8 cellular contexts compared by ENCODE assay signal in the genomic region with DNA sequence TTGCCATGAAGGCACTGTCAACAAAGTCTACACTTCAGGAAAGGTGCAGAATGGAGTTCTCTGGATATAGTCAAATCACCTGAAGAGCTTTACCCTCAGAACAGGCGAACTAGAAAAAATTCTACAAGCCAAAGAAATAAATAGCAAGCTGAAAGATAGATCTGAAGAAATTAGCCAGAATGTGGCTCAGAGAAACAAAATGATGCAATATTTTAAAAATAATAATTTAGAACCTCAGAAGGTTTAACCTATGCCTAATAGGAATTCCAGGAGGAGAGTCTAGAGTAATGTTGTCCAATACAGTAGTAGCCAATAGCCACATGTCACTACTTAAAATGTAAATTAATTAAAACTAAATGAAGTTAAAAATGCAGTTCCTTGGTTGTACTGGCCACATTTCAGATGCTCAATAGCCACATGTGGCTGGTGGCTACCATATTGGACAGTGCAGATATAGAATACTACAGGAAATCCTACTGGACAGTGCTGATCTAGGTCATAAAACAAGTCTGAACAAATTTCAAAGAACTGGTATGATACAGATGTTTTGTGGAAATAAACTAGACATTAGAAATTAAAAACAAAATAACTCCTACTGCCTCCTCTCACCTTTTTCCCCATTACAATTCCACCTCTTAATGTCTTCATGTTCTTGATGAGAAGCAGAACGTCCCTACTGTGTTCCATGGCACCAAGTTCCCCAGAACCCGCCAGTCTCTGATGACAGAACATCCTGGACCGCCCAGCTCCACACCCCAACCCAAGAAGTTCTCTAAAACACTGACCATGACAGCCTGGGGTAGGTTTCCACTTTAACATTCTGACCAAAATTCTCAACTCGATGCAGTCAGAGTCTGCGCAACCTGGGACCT. TPM values are rescaled to one million over a fixed set of nuclear protein-coding genes. Genes with fewer than 3 reads are reported as not detected.
DNase-seq lines count a peak whose midpoint lies in the region; ATAC-seq lines count a peak whose summit lies in the region.

No MANE protein-coding gene starts in this region.

- no peak for DNase-seq in activated CD4-positive, alpha-beta T cell treated with anti-CD3 and anti-CD28 coated beads, Interleukin-2, amount 10 ng/mL, durations not matched to agents 7 days and 5 days
- no peak for DNase-seq in activated CD4-positive, alpha-beta T cell treated with anti-CD3 and anti-CD28 coated beads for 48 hours
- no peak for DNase-seq in stimulated activated naive CD8-positive, alpha-beta T cell treated with anti-CD3 and anti-CD28 coated beads, Interleukin-15, Interleukin-2, amounts not matched to agents 100 U/mL and 50 U/mL, for 24 hours
- DNase-seq in occipital lobe (lab: John Stamatoyannopoulos, UW) = no peak
- DNase-seq in UCSD-AML1 (lab: John Stamatoyannopoulos, UW; ENCODE audit: unreplicated experiment) = no peak

- peak overlapping the region; percentile 75 for H3K4me3 ChIP-seq in iPS-18a (ENCODE audit: low read length)

- H3K9me3 ChIP-seq in iPS-18a (ENCODE audit: control insufficient read depth, low read depth, low read length) = no peaks in the 10 kb centered on the region

- H3K27me3 ChIP-seq in iPS-18a (ENCODE audit: control insufficient read depth, insufficient read depth, low read length) = no peaks in the 10 kb centered on the region

- H3K27me3 Mint-ChIP-seq in activated CD4-positive, alpha-beta T cell treated with anti-CD3 and anti-CD28 coated beads, Interleukin-2, amount 10 ng/mL, durations not matched to agents 7 days and 5 days = peaks cover 18% of the 10 kb centered on the region
- no peaks in the 10 kb centered on the region for H3K27me3 Mint-ChIP-seq in activated naive CD8-positive, alpha-beta T cell

- CTCF ChIA-PET in activated CD4-positive, alpha-beta T cell treated with anti-CD3 and anti-CD28 coated beads, Interleukin-2, amount 10 ng/mL, durations not matched to agents 7 days and 5 days (lab: Charles Lee) = interaction anchor here (0.6 to 2.3 kb wide), 7 partner anchors 8 to 251 kb away, joined by 3 to 11 read pairs (median 4); no protein-coding TSS in a partner anchor

- H3K9ac ChIP-seq in iPS-18a (ENCODE audit: low read length) = peak overlapping the region; percentile 75

- H3K27ac Mint-ChIP-seq in activated CD4-positive, alpha-beta T cell treated with anti-CD3 and anti-CD28 coated beads, Interleukin-2, amount 10 ng/mL, durations not matched to agents 7 days and 5 days = peak overlapping the region; percentile 97
- peak overlapping the region; percentile 96 for H3K27ac Mint-ChIP-seq in activated naive CD8-positive, alpha-beta T cell

- H3K4me1 ChIP-seq in iPS-18a (ENCODE audit: control insufficient read depth, low read depth, low read length) = peaks cover 3% of the 10 kb centered on the region

- POLR2A ChIA-PET in activated CD4-positive, alpha-beta T cell treated with anti-CD3 and anti-CD28 coated beads, Interleukin-2, amount 10 ng/mL, durations not matched to agents 7 days and 5 days (lab: Charles Lee) = interaction anchor here (0.5 kb wide), 1 partner anchor 219 kb away, joined by 5 read pairs; no protein-coding TSS in a partner anchor

- no peaks in the 10 kb centered on the region for H3K36me3 ChIP-seq in iPS-18a (ENCODE audit: control insufficient read depth, low read depth, low read length)

- H3K27ac ChIP-seq in iPS-18a (ENCODE audit: low read length) = no peak overlapping the region

- ATAC-seq in HG03108 (IDR thresholded peaks at IDR 0.05; ENCODE audit: unreplicated experiment) = peak; percentile 27
- peak; percentile 30 for ATAC-seq in stimulated activated naive CD8-positive, alpha-beta T cell treated with anti-CD3 and anti-CD28 coated beads, Interleukin-15, Interleukin-2, amounts not matched to agents 100 U/mL and 50 U/mL, for 24 hours

- peak overlapping the region; percentile 91 for H3K4me3 Mint-ChIP-seq in activated CD4-positive, alpha-beta T cell treated with anti-CD3 and anti-CD28 coated beads, Interleukin-2, amount 10 ng/mL, durations not matched to agents 7 days and 5 days
- H3K4me3 Mint-ChIP-seq in activated naive CD8-positive, alpha-beta T cell = peak overlapping the region; percentile 99

- peaks cover 9% of the 10 kb centered on the region for H3K36me3 Mint-ChIP-seq in activated CD4-positive, alpha-beta T cell treated with anti-CD3 and anti-CD28 coated beads, Interleukin-2, amount 10 ng/mL, durations not matched to agents 7 days and 5 days (ENCODE audit: low read depth)
- H3K36me3 Mint-ChIP-seq in activated naive CD8-positive, alpha-beta T cell = no peaks in the 10 kb centered on the region

- peaks cover 32% of the 10 kb centered on the region for H3K4me1 Mint-ChIP-seq in activated CD4-positive, alpha-beta T cell treated with anti-CD3 and anti-CD28 coated beads, Interleukin-2, amount 10 ng/mL, durations not matched to agents 7 days and 5 days
- H3K4me1 Mint-ChIP-seq in activated naive CD8-positive, alpha-beta T cell (ENCODE audit: low read depth) = peaks cover 43% of the 10 kb centered on the region

- no peaks in the 10 kb centered on the region for H3K9me3 Mint-ChIP-seq in activated CD4-positive, alpha-beta T cell treated with anti-CD3 and anti-CD28 coated beads, Interleukin-2, amount 10 ng/mL, durations not matched to agents 7 days and 5 days
- no peaks in the 10 kb centered on the region for H3K9me3 Mint-ChIP-seq in activated naive CD8-positive, alpha-beta T cell (ENCODE audit: low read depth)

RNA-seq across cellular contexts. Expression of gene CDADC1, which starts 0.6 kb away (rescaled TPM):
- 10 to 100 TPM in 1 of 2 experiments, 1 to 10 TPM in 1; 9.6 to 10.5 TPM for total RNA-seq in activated CD4-positive, alpha-beta T cell treated with anti-CD3 and anti-CD28 coated beads, Interleukin-2, amount 10 ng/mL, durations not matched to agents 7 days and 5 days
- total RNA-seq in occipital lobe = 14.8 TPM

RNA-seq across cellular contexts. Expression of gene MLNR, which starts 26.9 kb away (rescaled TPM):
- total RNA-seq in activated CD4-positive, alpha-beta T cell treated with anti-CD3 and anti-CD28 coated beads, Interleukin-2, amount 10 ng/mL, durations not matched to agents 7 days and 5 days = not detected
- not detected for total RNA-seq in occipital lobe
